Comparison of ENCODE assay signal across 9 cellular contexts in genomic region chr1:2314297-2314802, GRCh38.
A peak's percentile ranks its signal among the peaks of the same experiment; 100 is the strongest.
DNase-seq lines count a peak whose midpoint lies in the region; ATAC-seq, FAIRE-seq and TF ChIP-seq lines count a peak whose summit lies in the region.
"Had no signal": no experiment of that assay in that cellular context is flagged by ENCODE, and none has a peak within 500 bp of the region (broad histone marks: within the 10 kb centered on the region; RNA-seq: fewer than 3 reads in every experiment).

No MANE protein-coding gene starts in this region.

- H3K27me3 Mint-ChIP-seq in astrocyte (ENCODE audit: low read depth, unreplicated experiment): no peaks in the 10 kb centered on the region

- peak overlapping the region; percentile 73 for H3K4me2 ChIP-seq in HCT116 (ENCODE audit: low read length)
- peak overlapping the region; percentile 81 for H3K4me2 ChIP-seq in astrocyte (ENCODE audit: low read length)

- H3K9me2 ChIP-seq in HCT116 (ENCODE audit: insufficient read depth): no peaks in the 10 kb centered on the region

- H3K79me2 ChIP-seq in HCT116 (ENCODE audit: insufficient read depth, low read length): no peaks in the 10 kb centered on the region
- peaks cover 11% of the 10 kb centered on the region for H3K79me2 ChIP-seq in astrocyte (ENCODE audit: insufficient read depth, low read length)

- no peak for TF ChIP-seq CTCF in AG04450 (IDR thresholded peaks at IDR 0.05; ENCODE audit: low read depth, low read length)
- no peak for TF ChIP-seq CTCF in HCT116 (IDR thresholded peaks at IDR 0.05 in 2 of 3, conservative IDR thresholded peaks at IDR 0.05 in 1 of 3; ENCODE audit: borderline replicate concordance in 1 of 3, insufficient read depth in 1 of 3, low read depth in 2 of 3, low read length in 2 of 3)
- TF ChIP-seq CTCF in astrocyte (IDR thresholded peaks at IDR 0.05; ENCODE audit: insufficient read depth, low read depth, low read length): no peak

- H3K9me3 Mint-ChIP-seq in astrocyte (ENCODE audit: unreplicated experiment): no peaks in the 10 kb centered on the region

- H2AFZ ChIP-seq in HCT116 (ENCODE audit: low read depth, low read length, poor library complexity, severe bottlenecking) (no peak overlapping the region), astrocyte (ENCODE audit: low read depth, low read length) (no peak overlapping the region)

- no peak overlapping the region for H3K4me3 Mint-ChIP-seq in astrocyte (ENCODE audit: unreplicated experiment)

- no TSS peak for BruUV-seq in HCT116 (replicated peaks; lab: Mats Ljungman, UMichigan)

- H3K36me3 ChIP-seq in HCT116 (ENCODE audit: control insufficient read depth in 1 of 2, insufficient read depth in 2 of 2, low read length in 2 of 2) (peaks cover 0 to 4% of the 10 kb centered on the region in 2 experiments; a peak in 1 of 4 replicates), astrocyte (ENCODE audit: insufficient read depth, low read length) (no peaks in the 10 kb centered on the region)

- intact Hi-C loops in HCT116 (cut with micrococcal nuclease) (no loop called here), sciatic nerve (cut with DNase I) (no loop called here)

- peaks cover 4% of the 10 kb centered on the region for H3K4me1 Mint-ChIP-seq in astrocyte (ENCODE audit: low read depth, unreplicated experiment)

- H3K27me3 ChIP-seq in AG04450 (ENCODE audit: control insufficient read depth, insufficient read depth, low read length) (no peaks in the 10 kb centered on the region), HCT116 (ENCODE audit: insufficient read depth, low read length) (no peaks in the 10 kb centered on the region), astrocyte (ENCODE audit: insufficient read depth, low read length) (no peaks in the 10 kb centered on the region)

- no peaks in the 10 kb centered on the region for H4K20me1 ChIP-seq in HCT116 (ENCODE audit: insufficient read depth)
- H4K20me1 ChIP-seq in astrocyte (ENCODE audit: insufficient read depth, low read length): peaks cover 13% of the 10 kb centered on the region

- FAIRE-seq in astrocyte (lab: Jason Lieb, UNC): no peak
- FAIRE-seq: endometrium had no signal

- RAD21 ChIA-PET in HCT116 (lab: Charles Lee; ENCODE audit: low non-redundant PET in 1 of 2, low total read pairs in 2 of 2, uncharacterized antibody in 2 of 2, unreplicated experiment in 2 of 2): interaction anchor here (0.7 to 1.3 kb wide), 2 partner anchors 120 to 136 kb away, joined by 3 read pairs; partner anchors contain the start of gene FAAP20 (in 1 of the 2)

- H3K27ac Mint-ChIP-seq in astrocyte (ENCODE audit: unreplicated experiment): no peak overlapping the region

- no peak for TF ChIP-seq POLR2A in HCT116 (IDR thresholded peaks at IDR 0.05; ENCODE audit: borderline replicate concordance, extremely low read depth, insufficient read depth, insufficient read length)

- H3K36me3 Mint-ChIP-seq in astrocyte (ENCODE audit: low read depth, unreplicated experiment): no peaks in the 10 kb centered on the region

- H3K9me3 ChIP-seq in AG04450 (ENCODE audit: control insufficient read depth, insufficient read depth, low read length) (no peaks in the 10 kb centered on the region; the same call in 1 of the 2 replicates), HCT116 (ENCODE audit: control insufficient read depth in 1 of 2, insufficient read depth in 1 of 2, low read depth in 1 of 2, low read length in 2 of 2) (no peaks in the 10 kb centered on the region), astrocyte (ENCODE audit: insufficient read depth, low read depth, low read length) (no peaks in the 10 kb centered on the region)

- ATAC-seq in HCT116 (peak; percentile 32), sciatic nerve (peak; percentile 1), HG03139 (IDR thresholded peaks at IDR 0.05; ENCODE audit: unreplicated experiment) (no peak), GM21515 (IDR thresholded peaks at IDR 0.05; ENCODE audit: unreplicated experiment) (no peak), GM19324 (IDR thresholded peaks at IDR 0.05; ENCODE audit: low FRiP score, unreplicated experiment) (no peak)

- CTCF ChIA-PET in AG04450 (lab: Charles Lee): interaction anchor here (0.6 to 3.4 kb wide), 7 partner anchors 8 to 122 kb away, joined by 3 to 12 read pairs (median 5); no protein-coding TSS in a partner anchor
- CTCF ChIA-PET in HCT116 (lab: Charles Lee): interaction anchor here (1.3 to 2.4 kb wide), 4 partner anchors 67 to 120 kb away, joined by 3 to 18 read pairs (median 3); partner anchors contain the start of genes FAAP20, MORN1 and RER1

- DNase-seq in AG04450 (ENCODE audit: low read depth, low spot score) (no peak), HCT116 (ENCODE audit: low read depth, low spot score) (no peak), astrocyte (ENCODE audit: low read depth) (no peak), hepatic stellate cell (ENCODE audit: low spot score) (peak; percentile 92), sciatic nerve (ENCODE audit: low spot score) (peak; percentile 86)

- no peak for TF ChIP-seq RAD21 in HCT116 (IDR thresholded peaks at IDR 0.05; ENCODE audit: low read depth)

- peaks cover 16 to 53% of the 10 kb centered on the region in 2 experiments for H3K4me1 ChIP-seq in HCT116 (ENCODE audit: control insufficient read depth in 1 of 2, insufficient read depth in 2 of 2, low read length in 2 of 2)
- H3K4me1 ChIP-seq in astrocyte (ENCODE audit: insufficient read depth, low read length): peaks cover 12% of the 10 kb centered on the region

- peak overlapping the region; percentile 63 for H3K9ac ChIP-seq in HCT116 (ENCODE audit: low read length)
- peak overlapping the region; percentile 68 for H3K9ac ChIP-seq in astrocyte (ENCODE audit: low read length)

- POLR2A ChIA-PET in AG04450 (lab: Yijun Ruan, JAX): interaction anchor here (1.0 to 1.5 kb wide), 2 partner anchors 85 to 87 kb away, joined by 3 to 6 read pairs; no protein-coding TSS in a partner anchor
- POLR2A ChIA-PET in HCT116 (lab: Charles Lee): no interaction called here

- H3K27ac ChIP-seq in AG04450 (ENCODE audit: low read depth, low read length) (peak overlapping the region; percentile 61), HCT116 (ENCODE audit: low read depth, low read length) (peak overlapping the region; percentile 69; the same call in 1 of the 2 replicates), astrocyte (ENCODE audit: low read depth, low read length) (peak overlapping the region; percentile 33)

- H3K4me3 ChIP-seq in AG04450 (ENCODE audit: low read depth, low read length) (peak overlapping the region; percentile 52), HCT116 (replicated peaks in 1 of 2; ENCODE audit: low read depth in 1 of 2, low read length in 2 of 2) (peak overlapping the region; percentile 45 to 53), astrocyte (ENCODE audit: insufficient read depth, low read depth, low read length) (peak overlapping the region; percentile 28)

TF ChIP-seq in HCT116, 20 proteins besides CTCF, POLR2A, EP300 and RAD21:
- TF ChIP-seq ZFX (IDR thresholded peaks at IDR 0.05) (peak; percentile 46; the same call in 1 of the 2 replicates), EZH2 (IDR thresholded peaks at IDR 0.05) (no peak), YY1 (IDR thresholded peaks at IDR 0.05; ENCODE audit: extremely low read depth, insufficient replicate concordance, low read depth, low read length) (peak; percentile 8), MAX (IDR thresholded peaks at IDR 0.05) (no peak)

Comparison
In these comparisons a context has a peak if more than half of its experiments do, and no peak if none do; other contexts are left out.
1. DNase-seq: peak in hepatic stellate cell (single experiment) and sciatic nerve (single experiment); none in AG04450 (single experiment), HCT116 (single experiment) and astrocyte (single experiment).
2. ATAC-seq: peak in HCT116 (single experiment) and sciatic nerve (single experiment); none in HG03139 (single experiment), GM21515 (single experiment) and GM19324 (single experiment).
3. Peak in every context shown above with its lines, with median percentiles within 50 percentile points of each other: H3K27ac ChIP-seq and H3K4me3 ChIP-seq.